In genomic region chr1:116323419-116323987, GRCh38 we compare ENCODE assay signal across 27 cellular contexts. TPM values are rescaled to one million over a fixed set of nuclear protein-coding genes. Genes with fewer than 3 reads are reported as not detected.
DNase-seq lines count a peak whose midpoint lies in the region; ATAC-seq and TF ChIP-seq lines count a peak whose summit lies in the region.
"Had no signal": no experiment of that assay in that cellular context is flagged by ENCODE, and none has a peak within 500 bp of the region (broad histone marks: within the 10 kb centered on the region; RNA-seq: fewer than 3 reads in every experiment).

No MANE protein-coding gene starts in this region.

- H3K9me3 Mint-ChIP-seq in mesothelial cell of epicardium (no peaks in the 10 kb centered on the region), HFFc6 (no peaks in the 10 kb centered on the region)
- H3K9me3 Mint-ChIP-seq: activated T-cell treated with anti-CD3 and anti-CD28 coated beads, Interleukin-2, amount 50 U/mL, for 4 hours; GM23338; nephron; stimulated activated effector memory CD8-positive, alpha-beta T cell treated with anti-CD3 and anti-CD28 coated beads, Interleukin-12 subunit alpha, Interleukin-12 subunit beta, amount 100 ng/mL, for 72 hours; T-helper 1 cell treated with Interleukin-12 subunit alpha and Interleukin-12 subunit beta and Interleukin-4 antibody, amounts not matched to agents 30 μg/mL and 1 μg/mL, for 36 hours had no signal

- H3K36me3 Mint-ChIP-seq in mesothelial cell of epicardium, result no peaks in the 10 kb centered on the region
- no peaks in the 10 kb centered on the region for H3K36me3 Mint-ChIP-seq in HFFc6 (ENCODE audit: low read depth)
- H3K36me3 Mint-ChIP-seq: stimulated activated effector memory CD8-positive, alpha-beta T cell treated with anti-CD3 and anti-CD28 coated beads, Interleukin-12 subunit alpha, Interleukin-12 subunit beta, amount 100 ng/mL, for 72 hours had no signal

- no peak overlapping the region for H3K4me3 Mint-ChIP-seq in mesothelial cell of epicardium
- H3K4me3 Mint-ChIP-seq in HFFc6, result no peak overlapping the region
- H3K4me3 Mint-ChIP-seq: activated CD4-positive, alpha-beta T cell treated with anti-CD3 and anti-CD28 coated beads for 36 hours; activated T-cell treated with anti-CD3 and anti-CD28 coated beads, Interleukin-2, amount 50 U/mL, for 4 hours; GM23338; nephron; stimulated activated effector memory CD8-positive, alpha-beta T cell treated with anti-CD3 and anti-CD28 coated beads, Interleukin-12 subunit alpha, Interleukin-12 subunit beta, amount 100 ng/mL, for 72 hours; T-helper 1 cell treated with Interleukin-12 subunit alpha and Interleukin-12 subunit beta and Interleukin-4 antibody, amounts not matched to agents 30 μg/mL and 1 μg/mL, for 36 hours had no signal

- H3K27me3 Mint-ChIP-seq in mesothelial cell of epicardium (ENCODE audit: low read depth) (peaks cover 5% of the 10 kb centered on the region), HFFc6 (ENCODE audit: insufficient read depth) (peaks cover 10% of the 10 kb centered on the region)
- H3K27me3 Mint-ChIP-seq: activated CD4-positive, alpha-beta T cell treated with anti-CD3 and anti-CD28 coated beads for 36 hours had no signal

- DNase-seq in DMS153 (lab: John Stamatoyannopoulos, UW) (peak; percentile 59), NCI-H748 (lab: John Stamatoyannopoulos, UW; ENCODE audit: unreplicated experiment) (peak; percentile 73), mesothelial cell of epicardium (ENCODE audit: low spot score in 2 of 2, unreplicated experiment in 2 of 2) (no peak), GM13976 (ENCODE audit: low spot score) (no peak), NCI-H2196 treated with DMSO at 0.1 percent for 48 hours (lab: John Stamatoyannopoulos, UW; ENCODE audit: unreplicated experiment) (no peak), HFFc6 (no peak)
- DNase-seq: activated CD4-positive, alpha-beta T cell treated with anti-CD3 and anti-CD28 coated beads for 36 hours; activated CD8-positive, alpha-beta memory T cell treated with anti-CD3 and anti-CD28 coated beads for 24 hours; activated naive CD4-positive, alpha-beta T cell treated with anti-CD3 and anti-CD28 coated beads, Interleukin-2, amount 50 U/mL, for 16 hours; activated T-cell treated with anti-CD3 and anti-CD28 coated beads, Interleukin-2, amount 50 U/mL, for 4 hours; C1 segment of cervical spinal cord; caudate nucleus; dermis blood vessel endothelial cell; GDM1; hypothalamus; KG1; left lung; MV-4-11; NCI-H1694 treated with DMSO at 0.1 percent for 48 hours had no signal

- TF ChIP-seq CTCF in 22Rv1 (IDR thresholded peaks at IDR 0.05) (no peak), mesothelial cell of epicardium (IDR thresholded peaks at IDR 0.05; ENCODE audit: unreplicated experiment) (no peak), GM13976 (IDR thresholded peaks at IDR 0.05; ENCODE audit: borderline replicate concordance, control extremely low read depth, extremely low read depth, insufficient read depth, missing control alignments) (no peak), HFFc6 (IDR thresholded peaks at IDR 0.05) (no peak)

- peaks cover 45% of the 10 kb centered on the region for H3K4me1 Mint-ChIP-seq in mesothelial cell of epicardium
- H3K4me1 Mint-ChIP-seq in HFFc6 (ENCODE audit: low read depth), result no peaks in the 10 kb centered on the region

- H3K27ac Mint-ChIP-seq in mesothelial cell of epicardium (peak overlapping the region; percentile 8), HFFc6 (no peak overlapping the region)
- H3K27ac Mint-ChIP-seq: activated CD4-positive, alpha-beta T cell treated with anti-CD3 and anti-CD28 coated beads for 36 hours; GM23338; nephron; stimulated activated effector memory CD8-positive, alpha-beta T cell treated with anti-CD3 and anti-CD28 coated beads, Interleukin-12 subunit alpha, Interleukin-12 subunit beta, amount 100 ng/mL, for 72 hours had no signal

- in situ Hi-C loops in GM13976 (cut with MboI; ENCODE audit: low sequenced_read_pairs, unreplicated experiment), result no loop called here

- peak overlapping the region; percentile 36; the same call in 1 of the 2 replicates for H3K27ac ChIP-seq in 22Rv1
- H3K27ac ChIP-seq: ascending aorta, gastroesophageal sphincter, left lung had no signal

- no peak for ATAC-seq in GM21423 (IDR thresholded peaks at IDR 0.05; ENCODE audit: unreplicated experiment)
- ATAC-seq: activated CD4-positive, alpha-beta T cell treated with anti-CD3 and anti-CD28 coated beads for 36 hours; activated T-cell treated with anti-CD3 and anti-CD28 coated beads, Interleukin-2, amount 50 U/mL, for 4 hours; gastroesophageal sphincter; GM23338; left lung; stimulated activated effector memory CD8-positive, alpha-beta T cell treated with anti-CD3 and anti-CD28 coated beads, Interleukin-12 subunit alpha, Interleukin-12 subunit beta, amount 100 ng/mL, for 72 hours had no signal

RNA-seq across cellular contexts. Expression of gene ATP1A1, which starts 49.5 kb away (rescaled TPM):
- total RNA-seq in mesothelial cell of epicardium, result 215 to 221 TPM (median 219 TPM) in 3 replicates
- 100 to 1,000 TPM; 192 to 244 (median 222) TPM for total RNA-seq in HFFc6 (2021; fragmentation: NEBNext Ultra II Directional; extraction: Animal tissue kit (Norgen Biotek cat#: 25700))

Comparison
In these comparisons a context has a peak if more than half of its experiments do, and no peak if none do; other contexts are left out.
1. DNase-seq: peak in DMS153 (single experiment) and NCI-H748 (single experiment); none in mesothelial cell of epicardium (0 of 2), GM13976 (single experiment), NCI-H2196 treated with DMSO at 0.1 percent for 48 hours (single experiment) and HFFc6 (single experiment).